In genomic region chr10:123284022-123284421, GRCh38 we compare ENCODE assay signal across 14 cellular contexts.
DNase-seq lines count a peak whose midpoint lies in the region; ATAC-seq, FAIRE-seq and TF ChIP-seq lines count a peak whose summit lies in the region.
"Had no signal": no experiment of that assay in that cellular context is flagged by ENCODE, and none has a peak within 500 bp of the region (broad histone marks: within the 10 kb centered on the region; RNA-seq: fewer than 3 reads in every experiment).

No MANE protein-coding gene starts in this region.

- RAD21 ChIA-PET in HCT116 (lab: Charles Lee; ENCODE audit: low non-redundant PET in 1 of 2, low total read pairs in 2 of 2, uncharacterized antibody in 2 of 2, unreplicated experiment in 2 of 2), result no interaction called here

- no peak overlapping the region for H2AFZ ChIP-seq in HCT116 (ENCODE audit: low read depth, low read length, poor library complexity, severe bottlenecking)

- intact Hi-C loops in HCT116 (cut with micrococcal nuclease), result no loop called here

- no peak for TF ChIP-seq RAD21 in A549 (conservative IDR thresholded peaks at IDR 0.05 in 1 of 2, IDR thresholded peaks at IDR 0.05 in 1 of 2)
- TF ChIP-seq RAD21 in HCT116 (IDR thresholded peaks at IDR 0.05; ENCODE audit: low read depth), result peak; percentile 20; the same call in 1 of the 2 replicates

- no peak overlapping the region for H3K4me3 ChIP-seq in A549
- H3K4me3 ChIP-seq in HCT116 (replicated peaks in 1 of 2; ENCODE audit: low read depth in 1 of 2, low read length in 2 of 2), result no peak overlapping the region
- H3K4me3 ChIP-seq in RWPE2 (ENCODE audit: severe bottlenecking), result no peak overlapping the region
- H3K4me3 ChIP-seq: ascending aorta had no signal

- CTCF ChIA-PET in A549 (lab: Yijun Ruan, JAX) (interaction anchor here (0.6 to 1.6 kb wide), 8 partner anchors 15 to 180 kb away, joined by 3 to 5 read pairs (median 3); no protein-coding TSS in a partner anchor), HCT116 (lab: Charles Lee) (no interaction called here)

- H3K27me3 ChIP-seq in HCT116 (ENCODE audit: insufficient read depth, low read length) (no peaks in the 10 kb centered on the region), RWPE2 (ENCODE audit: insufficient read depth, poor library complexity, severe bottlenecking) (no peaks in the 10 kb centered on the region)
- H3K27me3 ChIP-seq: ascending aorta had no signal

- DNase-seq in A549 (ENCODE audit: low read depth in 1 of 2, low spot score in 1 of 2) (peak in 1 of 2 experiments; percentile 37), HCT116 (ENCODE audit: low read depth, low spot score) (peak; percentile 12), RWPE2 (ENCODE audit: low spot score) (no peak), islet precursor cell (peak; percentile 13), NCI-H1048 (lab: John Stamatoyannopoulos, UW) (no peak), H4 (ENCODE audit: low spot score) (no peak)
- DNase-seq in activated CD8-positive, alpha-beta memory T cell treated with anti-CD3 and anti-CD28 coated beads, Interleukin-2, amount 50 U/mL, for 4 hours, result no peak
- DNase-seq: activated CD4-positive, alpha-beta T cell treated with anti-CD3 and anti-CD28 coated beads, Interleukin-2, amount 50 U/mL, for 4 hours; AML-193; DND-41; NCI-H226 had no signal

- H3K79me2 ChIP-seq in HCT116 (ENCODE audit: insufficient read depth, low read length), result no peaks in the 10 kb centered on the region

- H3K9me3 ChIP-seq in A549, result no peaks in the 10 kb centered on the region; the same call in 2 of the 3 replicates
- no peaks in the 10 kb centered on the region for H3K9me3 ChIP-seq in HCT116 (ENCODE audit: control insufficient read depth in 1 of 2, insufficient read depth in 1 of 2, low read depth in 1 of 2, low read length in 2 of 2)
- H3K9me3 ChIP-seq in RWPE2 (ENCODE audit: severe bottlenecking), result no peaks in the 10 kb centered on the region

- no peak overlapping the region for H3K9ac ChIP-seq in HCT116 (ENCODE audit: low read length)

- H3K4me1 ChIP-seq in A549, result peaks cover 8% of the 10 kb centered on the region; the same call in 2 of the 3 replicates
- H3K4me1 ChIP-seq in HCT116 (ENCODE audit: control insufficient read depth in 1 of 2, insufficient read depth in 2 of 2, low read length in 2 of 2), result peaks cover 4 to 19% of the 10 kb centered on the region in 2 experiments
- H3K4me1 ChIP-seq in RWPE2 (ENCODE audit: insufficient read depth, poor library complexity, severe bottlenecking), result peaks cover 9% of the 10 kb centered on the region
- H3K4me1 ChIP-seq: ascending aorta had no signal

- ATAC-seq in A549, result peak; percentile 70 to 84
- ATAC-seq in HCT116, result peak; percentile 70
- ATAC-seq in RWPE2 (ENCODE audit: low read depth), result 0 out of 3 replicates have a peak, but pooled peaks have one; percentile 40
- ATAC-seq in HG02852 (IDR thresholded peaks at IDR 0.05; ENCODE audit: unreplicated experiment), result no peak
- ATAC-seq: activated T-helper 17 cell treated with anti-CD3 and anti-CD28 coated beads, Interleukin-2, amount 50 U/mL, for 72 hours had no signal

- no peaks in the 10 kb centered on the region for H4K20me1 ChIP-seq in HCT116 (ENCODE audit: insufficient read depth)

- no peak for FAIRE-seq in A549 (lab: Jason Lieb, UNC)

- H3K36me3 ChIP-seq in HCT116 (ENCODE audit: control insufficient read depth in 1 of 2, insufficient read depth in 2 of 2, low read length in 2 of 2), result no peaks in the 10 kb centered on the region
- H3K36me3 ChIP-seq in RWPE2 (ENCODE audit: low read depth), result no peaks in the 10 kb centered on the region
- H3K36me3 ChIP-seq: ascending aorta had no signal

- no peak overlapping the region for H3K27ac ChIP-seq in A549
- no peak overlapping the region for H3K27ac ChIP-seq in HCT116 (ENCODE audit: low read depth, low read length)
- no peak overlapping the region for H3K27ac ChIP-seq in RWPE2 (ENCODE audit: poor library complexity, severe bottlenecking)
- H3K27ac ChIP-seq: ascending aorta had no signal

- TF ChIP-seq CTCF in A549 (IDR thresholded peaks at IDR 0.05) (no peak), HCT116 (IDR thresholded peaks at IDR 0.05 in 2 of 3, conservative IDR thresholded peaks at IDR 0.05 in 1 of 3; ENCODE audit: borderline replicate concordance in 1 of 3, insufficient read depth in 1 of 3, low read depth in 2 of 3, low read length in 2 of 3) (peak in 1 of 3 experiments; percentile 42; a peak in 2 of 6 replicates), RWPE2 (IDR thresholded peaks at IDR 0.05; ENCODE audit: poor library complexity, severe bottlenecking) (no peak)

- no peak overlapping the region for H3K4me2 ChIP-seq in A549
- H3K4me2 ChIP-seq in HCT116 (ENCODE audit: low read length), result no peak overlapping the region

- TF ChIP-seq EP300 in A549 (IDR thresholded peaks at IDR 0.05), result no peak

- no peak for TF ChIP-seq POLR2A in A549 (IDR thresholded peaks at IDR 0.05; ENCODE audit: low read length)
- TF ChIP-seq POLR2A in HCT116 (IDR thresholded peaks at IDR 0.05; ENCODE audit: borderline replicate concordance, extremely low read depth, insufficient read depth, insufficient read length), result no peak

- no peaks in the 10 kb centered on the region for H3K9me2 ChIP-seq in HCT116 (ENCODE audit: insufficient read depth)

- BruUV-seq in HCT116 (replicated peaks; lab: Mats Ljungman, UMichigan), result no TSS peak

- POLR2A ChIA-PET in A549 (lab: Yijun Ruan, JAX) (interaction anchor here (1.0 kb wide), 1 partner anchor 130 kb away, joined by 3 read pairs; the partner anchor contains the start of gene BUB3), HCT116 (lab: Charles Lee) (no interaction called here)

TF ChIP-seq in A549, 52 proteins besides CTCF, POLR2A, EP300 and RAD21:
- no peak for TF ChIP-seq ZC3H11A (IDR thresholded peaks at IDR 0.05)
- TF ChIP-seq CHD2 (IDR thresholded peaks at IDR 0.05; ENCODE audit: low read length, partially characterized antibody), result no peak
- TF ChIP-seq PHF8 (IDR thresholded peaks at IDR 0.05; ENCODE audit: borderline replicate concordance, low read depth), result no peak
- TF ChIP-seq SMC3 (IDR thresholded peaks at IDR 0.05), result no peak
- no peak for TF ChIP-seq HMGXB4 (CRISPR knock-in tag; IDR thresholded peaks at IDR 0.05; ENCODE audit: borderline replicate concordance)
- no peak for TF ChIP-seq GATA3 (IDR thresholded peaks at IDR 0.05; ENCODE audit: borderline replicate concordance)
- no peak for TF ChIP-seq JUN (IDR thresholded peaks at IDR 0.05)

TF ChIP-seq in HCT116, 20 proteins besides CTCF, POLR2A, EP300 and RAD21 (continues in another document):
- TF ChIP-seq SP1 (IDR thresholded peaks at IDR 0.05; ENCODE audit: low read depth) (no peak), EZH2phosphoT487 (IDR thresholded peaks at IDR 0.05; ENCODE audit: borderline replicate concordance) (no peak), YY1 (IDR thresholded peaks at IDR 0.05; ENCODE audit: extremely low read depth, insufficient replicate concordance, low read depth, low read length) (no peak), CEBPB (IDR thresholded peaks at IDR 0.05; ENCODE audit: low read depth) (no peak), ZFX (IDR thresholded peaks at IDR 0.05) (no peak), EGR1 (IDR thresholded peaks at IDR 0.05; ENCODE audit: low read depth) (no peak), REST (IDR thresholded peaks at IDR 0.05; ENCODE audit: low read depth) (no peak), TCF7L2 (IDR thresholded peaks at IDR 0.05; ENCODE audit: borderline replicate concordance, extremely low read depth, insufficient read depth, insufficient read length) (no peak), ATF3 (IDR thresholded peaks at IDR 0.05) (no peak), ZBTB33 (IDR thresholded peaks at IDR 0.05; ENCODE audit: extremely low read depth, insufficient replicate concordance, low read length) (no peak), CBX3 (IDR thresholded peaks at IDR 0.05; ENCODE audit: low read depth) (no peak), EZH2 (IDR thresholded peaks at IDR 0.05) (no peak)

Comparison
In these comparisons a context has a peak if more than half of its experiments do, and no peak if none do; other contexts are left out.
1. DNase-seq: peak in HCT116 (single experiment) and islet precursor cell (single experiment); none in RWPE2 (single experiment), activated CD8-positive, alpha-beta memory T cell treated with anti-CD3 and anti-CD28 coated beads, Interleukin-2, amount 50 U/mL, for 4 hours (single experiment), NCI-H1048 (single experiment) and H4 (single experiment).
2. Of the 6 proteins assayed by ChIP-seq in both A549 and HCT116: peak only in A549: none; only in HCT116: RAD21; in both: none; in neither: 4; mixed calls (peak in some experiments, not most) for 1.